ENCODE assay signal across 29 cellular contexts in the genomic region with DNA sequence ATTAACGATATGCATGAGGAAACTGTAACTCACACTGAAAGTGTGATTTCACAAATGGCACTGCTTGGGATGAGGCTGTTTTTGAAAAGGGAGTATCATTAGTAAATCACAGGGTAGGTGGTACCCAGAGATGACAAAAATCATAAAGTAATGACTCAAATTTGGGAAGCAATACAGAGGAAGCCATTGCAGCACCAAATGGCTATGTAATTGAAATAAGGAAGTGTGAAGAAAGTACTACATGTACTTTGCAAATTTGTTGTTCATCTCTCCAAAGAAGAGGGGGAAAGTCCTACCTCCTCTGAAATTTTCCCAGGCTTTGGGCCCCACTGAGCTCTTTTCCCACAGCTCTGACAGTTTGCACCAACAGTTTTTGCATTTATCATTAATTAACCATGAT. TPM values are rescaled to one million over a fixed set of nuclear protein-coding genes. Genes with fewer than 3 reads are reported as not detected.
"Had no signal": no experiment of that assay in that cellular context is flagged by ENCODE, and none has a peak within 500 bp of the region (broad histone marks: within the 10 kb centered on the region; RNA-seq: fewer than 3 reads in every experiment).

No MANE protein-coding gene starts in this region.

- H3K4me1 ChIP-seq: breast epithelium, SJSA1 had no signal

- H3K27ac Mint-ChIP-seq: activated CD8-positive, alpha-beta T cell treated with anti-CD3 and anti-CD28 coated beads, Interleukin-2, amount 10 ng/mL, durations not matched to agents 7 days and 5 days; activated naive CD4-positive, alpha-beta T cell treated with anti-CD3 and anti-CD28 coated beads, Interleukin-2, amount 50 U/mL, for 24 hours; T-helper 1 cell treated with Interleukin-12 subunit alpha and Interleukin-12 subunit beta and Interleukin-4 antibody, amounts not matched to agents 30 μg/mL and 1 μg/mL, for 36 hours; WTC11 had no signal

- H3K4me3 ChIP-seq: breast epithelium, MG63, SJSA1 had no signal

- H3K9me3 Mint-ChIP-seq: activated naive CD4-positive, alpha-beta T cell treated with anti-CD3 and anti-CD28 coated beads, Interleukin-2, amount 50 U/mL, for 24 hours; T-helper 1 cell treated with Interleukin-12 subunit alpha and Interleukin-12 subunit beta and Interleukin-4 antibody, amounts not matched to agents 30 μg/mL and 1 μg/mL, for 36 hours had no signal

- H3K27ac ChIP-seq: breast epithelium, SJSA1 had no signal

- ATAC-seq: activated CD8-positive, alpha-beta T cell treated with anti-CD3 and anti-CD28 coated beads, Interleukin-2, amount 10 ng/mL, durations not matched to agents 7 days and 5 days; Panc1; Right ventricle myocardium inferior; SK-N-SH treated with all-trans-retinoic acid at 6 μM for 48 hours; WTC11 had no signal

- H3K4me3 Mint-ChIP-seq: activated CD8-positive, alpha-beta T cell treated with anti-CD3 and anti-CD28 coated beads, Interleukin-2, amount 10 ng/mL, durations not matched to agents 7 days and 5 days; activated naive CD4-positive, alpha-beta T cell treated with anti-CD3 and anti-CD28 coated beads, Interleukin-2, amount 50 U/mL, for 24 hours; T-helper 1 cell treated with Interleukin-12 subunit alpha and Interleukin-12 subunit beta and Interleukin-4 antibody, amounts not matched to agents 30 μg/mL and 1 μg/mL, for 36 hours; WTC11 had no signal

- H3K9me3 ChIP-seq: breast epithelium, MG63, SJSA1 had no signal

- H3K36me3 Mint-ChIP-seq: activated naive CD4-positive, alpha-beta T cell treated with anti-CD3 and anti-CD28 coated beads, Interleukin-2, amount 50 U/mL, for 24 hours; WTC11 had no signal

- DNase-seq: activated CD4-positive, alpha-beta T cell treated with anti-CD3 and anti-CD28 coated beads for 48 hours; activated CD4-positive, alpha-beta T cell treated with anti-CD3 and anti-CD28 coated beads, Interleukin-2, amount 50 U/mL, for 4 hours; activated CD4-positive, CD25-positive, alpha-beta regulatory T cell treated with anti-CD3 and anti-CD28 coated beads, Interleukin-2, amount 50 U/mL, for 72 hours; activated CD8-positive, alpha-beta memory T cell treated with anti-CD3 and anti-CD28 coated beads, Interleukin-2, amount 50 U/mL, for 48 hours; activated CD8-positive, alpha-beta T cell treated with anti-CD3 and anti-CD28 coated beads, Interleukin-2, amount 10 ng/mL, durations not matched to agents 7 days and 5 days; activated T-cell treated with anti-CD3 and anti-CD28 coated beads, Interleukin-2, amount 50 U/mL, for 1 hour; aorta; caudate nucleus; MG63; NCI-H1092; NCI-H1417; NCI-H1930; NCI-H2171; NCI-H226; NCI-H510A; NCI-H526 treated with DMSO at 0.1 percent for 48 hours; NCI-H82; OCI-M1; RPMI8226; SW 1271 had no signal

- H3K27me3 ChIP-seq: breast epithelium, MG63, SJSA1 had no signal

- H3K36me3 ChIP-seq: breast epithelium, MG63, SJSA1 had no signal

RNA-seq across cellular contexts. Expression of gene ABCC12, which starts 12.3 kb away (rescaled TPM):
- total RNA-seq: activated CD8-positive, alpha-beta T cell treated with anti-CD3 and anti-CD28 coated beads, Interleukin-2, amount 10 ng/mL, durations not matched to agents 7 days and 5 days; aorta; chondrocyte; WTC11 had no signal
